ENCODE assay signal across 9 cellular contexts in the genomic region with DNA sequence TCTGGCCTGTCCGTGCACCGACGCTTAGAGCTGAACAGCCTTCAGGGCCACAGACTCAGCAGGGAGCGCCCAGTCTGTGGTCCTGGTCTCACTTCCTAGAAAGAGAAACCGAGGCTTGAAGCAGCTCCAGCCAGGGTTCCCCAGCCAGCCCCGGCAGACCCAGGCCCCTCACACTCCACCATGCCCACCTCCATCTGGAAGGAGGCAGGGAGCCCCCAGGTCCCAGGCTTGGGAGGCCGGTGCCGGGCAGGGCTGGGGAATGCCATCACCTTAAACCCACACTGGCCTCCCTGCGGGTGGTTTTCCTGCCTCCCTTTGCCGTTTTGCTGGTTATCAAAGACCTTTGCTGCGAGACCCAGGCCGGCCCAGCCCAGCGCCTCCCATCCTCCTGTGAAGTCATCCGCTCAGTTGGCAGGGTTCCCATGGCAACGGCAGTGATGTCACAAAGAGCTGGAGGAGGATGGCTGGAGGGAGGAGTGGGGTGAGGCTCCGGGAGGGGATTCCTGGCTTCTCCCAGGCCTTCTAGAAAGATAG. TPM values are rescaled to one million over a fixed set of nuclear protein-coding genes. Genes with fewer than 3 reads are reported as not detected.
A peak's percentile ranks its signal among the peaks of the same experiment; 100 is the strongest.
DNase-seq lines count a peak whose midpoint lies in the region; ATAC-seq, FAIRE-seq and TF ChIP-seq lines count a peak whose summit lies in the region.
"Had no signal": no experiment of that assay in that cellular context is flagged by ENCODE, and none has a peak within 500 bp of the region (broad histone marks: within the 10 kb centered on the region; RNA-seq: fewer than 3 reads in every experiment).

No MANE protein-coding gene starts in this region.

- in situ Hi-C loops in HepG2 (cut with HindIII; ENCODE audit: extremely low pct_ligation_motif_present, low pct_unique_long_range_greater_than_20kb): loop anchor here (10.0 kb wide), 1 partner anchor 59 kb away; no protein-coding TSS in a partner anchor

- no peak for FAIRE-seq in HepG2 (lab: Jason Lieb, UNC)

- H3K4me1 ChIP-seq in hepatocyte (ENCODE audit: insufficient read depth) (no peaks in the 10 kb centered on the region), HepG2 (ENCODE audit: insufficient read depth, low read length) (no peaks in the 10 kb centered on the region)

- H3K36me3 ChIP-seq in hepatocyte (replicated peaks; ENCODE audit: insufficient read depth, low read depth) (no peaks in the 10 kb centered on the region), HepG2 (replicated peaks in 1 of 2; ENCODE audit: control insufficient read depth in 1 of 2, insufficient read depth in 2 of 2, low read length in 2 of 2) (no peaks in the 10 kb centered on the region)

- no peak for TF ChIP-seq RAD21 in HepG2 (CRISPR knock-in tag; IDR thresholded peaks at IDR 0.05)

- no peak for TF ChIP-seq POLR2A in HepG2 (IDR thresholded peaks at IDR 0.05; ENCODE audit: insufficient read depth in 1 of 2, low read depth in 2 of 2, low read length in 2 of 2)

- BruUV-seq in HepG2 (replicated peaks; lab: Mats Ljungman, UMichigan): no TSS peak

- 74% methylated on average over 16 of the region's 16 CpGs for WGBS in hepatocyte (ENCODE audit: low lambda C conversion rate, missing lambda C conversion rate)
- 54% methylated on average over 10 of the region's 16 CpGs for WGBS in HepG2 (ENCODE audit: low lambda C conversion rate)

- TF ChIP-seq EP300 in HepG2 (IDR thresholded peaks at IDR 0.05; ENCODE audit: low read depth in 2 of 2, low read length in 2 of 2) (no peak), HepG2 (CRISPR knock-in tag; IDR thresholded peaks at IDR 0.05; ENCODE audit: borderline replicate concordance) (no peak)

- peak; percentile 55 for DNase-seq in NCI-H748 (lab: John Stamatoyannopoulos, UW; ENCODE audit: unreplicated experiment)
- no peak for DNase-seq in NCI-H748 treated with DMSO at 0.1 percent for 48 hours (lab: John Stamatoyannopoulos, UW)
- peak; percentile 12 for DNase-seq in T1000 (lab: John Stamatoyannopoulos, UW)
- peak; percentile 71 for DNase-seq in hepatocyte (ENCODE audit: low spot score)
- DNase-seq in substantia nigra (lab: John Stamatoyannopoulos, UW): peak in 26 of 49 donors; percentile 2 to 75 (median 28)
- DNase-seq in HepG2 (ENCODE audit: low spot score): no peak
- DNase-seq: MM.1S had no signal

- POLR2A ChIA-PET in HepG2 (lab: Yijun Ruan, JAX): no interaction called here

- H3K27ac ChIP-seq in hepatocyte: no peak overlapping the region
- peak overlapping the region; percentile 36 for H3K27ac ChIP-seq in substantia nigra (ENCODE audit: low read depth, low read length, poor library complexity, severe bottlenecking)
- no peak overlapping the region for H3K27ac ChIP-seq in HepG2 (ENCODE audit: extremely low read length, insufficient read depth, low read length)

- H3K9me2 ChIP-seq in hepatocyte (replicated peaks; ENCODE audit: insufficient read depth): no peaks in the 10 kb centered on the region

- intact Hi-C loops in HepG2 (cut with micrococcal nuclease; ENCODE audit: unreplicated experiment): no loop called here

- TF ChIP-seq CTCF in hepatocyte (IDR thresholded peaks at IDR 0.05; ENCODE audit: poor library complexity) (no peak), HepG2 (CRISPR knock-in tag; IDR thresholded peaks at IDR 0.05) (no peak)

- H3K4me2 ChIP-seq in hepatocyte: no peak overlapping the region
- no peak overlapping the region for H3K4me2 ChIP-seq in HepG2 (ENCODE audit: low read depth, low read length)

- no peaks in the 10 kb centered on the region for H3K27me3 ChIP-seq in hepatocyte
- peaks cover 3 to 20% of the 10 kb centered on the region in 2 experiments; a peak in 2 of 5 replicates for H3K27me3 ChIP-seq in HepG2 (ENCODE audit: control insufficient read depth in 1 of 2, insufficient read depth in 2 of 2, low read length in 2 of 2)

- no peaks in the 10 kb centered on the region for H4K20me1 ChIP-seq in hepatocyte (ENCODE audit: insufficient read depth, poor library complexity, severe bottlenecking)
- H4K20me1 ChIP-seq in HepG2 (ENCODE audit: insufficient read depth, low read length): no peaks in the 10 kb centered on the region

- H2AFZ ChIP-seq in hepatocyte: no peak overlapping the region
- no peak overlapping the region for H2AFZ ChIP-seq in HepG2 (ENCODE audit: low read length)

- ATAC-seq in HepG2 (no peak; the same call in 1 of the 3 replicates), HG03139 (IDR thresholded peaks at IDR 0.05; ENCODE audit: unreplicated experiment) (no peak), GM18519 (IDR thresholded peaks at IDR 0.05; ENCODE audit: low FRiP score, unreplicated experiment) (no peak)

- H3K9ac ChIP-seq in HepG2 (ENCODE audit: insufficient read depth, low read depth, low read length): no peak overlapping the region

- H3K79me2 ChIP-seq in hepatocyte: no peaks in the 10 kb centered on the region
- no peaks in the 10 kb centered on the region for H3K79me2 ChIP-seq in HepG2 (ENCODE audit: insufficient read depth, low read length)

- H3K9me3 ChIP-seq in hepatocyte (ENCODE audit: low read depth) (no peaks in the 10 kb centered on the region), HepG2 (ENCODE audit: low read length) (no peaks in the 10 kb centered on the region)

- H3K4me3 ChIP-seq in hepatocyte: no peak overlapping the region
- no peak overlapping the region for H3K4me3 ChIP-seq in HepG2 (replicated peaks in 1 of 3; ENCODE audit: insufficient read depth in 1 of 3, low read depth in 2 of 3, low read length in 3 of 3)

- CTCF ChIA-PET in HepG2 (lab: Yijun Ruan, JAX; ENCODE audit: low intra/inter-chr PET ratio, low total read pairs): no interaction called here

TF ChIP-seq in HepG2, 621 proteins besides CTCF, POLR2A, EP300 and RAD21 (continues in another document):
- TF ChIP-seq, protein P1, sequence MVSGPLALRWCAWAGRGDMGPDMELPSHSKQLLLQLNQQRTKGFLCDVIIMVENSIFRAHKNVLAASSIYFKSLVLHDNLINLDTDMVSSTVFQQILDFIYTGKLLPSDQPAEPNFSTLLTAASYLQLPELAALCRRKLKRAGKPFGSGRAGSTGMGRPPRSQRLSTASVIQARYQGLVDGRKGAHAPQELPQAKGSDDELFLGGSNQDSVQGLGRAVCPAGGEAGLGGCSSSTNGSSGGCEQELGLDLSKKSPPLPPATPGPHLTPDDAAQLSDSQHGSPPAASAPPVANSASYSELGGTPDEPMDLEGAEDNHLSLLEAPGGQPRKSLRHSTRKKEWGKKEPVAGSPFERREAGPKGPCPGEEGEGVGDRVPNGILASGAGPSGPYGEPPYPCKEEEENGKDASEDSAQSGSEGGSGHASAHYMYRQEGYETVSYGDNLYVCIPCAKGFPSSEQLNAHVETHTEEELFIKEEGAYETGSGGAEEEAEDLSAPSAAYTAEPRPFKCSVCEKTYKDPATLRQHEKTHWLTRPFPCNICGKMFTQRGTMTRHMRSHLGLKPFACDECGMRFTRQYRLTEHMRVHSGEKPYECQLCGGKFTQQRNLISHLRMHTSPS (CRISPR knock-in tag; IDR thresholded peaks at IDR 0.05; ENCODE audit: low read depth): no peak
- no peak for TF ChIP-seq KMT2B (CRISPR knock-in tag; IDR thresholded peaks at IDR 0.05)
- no peak for TF ChIP-seq HNRNPL (IDR thresholded peaks at IDR 0.05; ENCODE audit: low read depth, low read length)
- TF ChIP-seq, protein P2, sequence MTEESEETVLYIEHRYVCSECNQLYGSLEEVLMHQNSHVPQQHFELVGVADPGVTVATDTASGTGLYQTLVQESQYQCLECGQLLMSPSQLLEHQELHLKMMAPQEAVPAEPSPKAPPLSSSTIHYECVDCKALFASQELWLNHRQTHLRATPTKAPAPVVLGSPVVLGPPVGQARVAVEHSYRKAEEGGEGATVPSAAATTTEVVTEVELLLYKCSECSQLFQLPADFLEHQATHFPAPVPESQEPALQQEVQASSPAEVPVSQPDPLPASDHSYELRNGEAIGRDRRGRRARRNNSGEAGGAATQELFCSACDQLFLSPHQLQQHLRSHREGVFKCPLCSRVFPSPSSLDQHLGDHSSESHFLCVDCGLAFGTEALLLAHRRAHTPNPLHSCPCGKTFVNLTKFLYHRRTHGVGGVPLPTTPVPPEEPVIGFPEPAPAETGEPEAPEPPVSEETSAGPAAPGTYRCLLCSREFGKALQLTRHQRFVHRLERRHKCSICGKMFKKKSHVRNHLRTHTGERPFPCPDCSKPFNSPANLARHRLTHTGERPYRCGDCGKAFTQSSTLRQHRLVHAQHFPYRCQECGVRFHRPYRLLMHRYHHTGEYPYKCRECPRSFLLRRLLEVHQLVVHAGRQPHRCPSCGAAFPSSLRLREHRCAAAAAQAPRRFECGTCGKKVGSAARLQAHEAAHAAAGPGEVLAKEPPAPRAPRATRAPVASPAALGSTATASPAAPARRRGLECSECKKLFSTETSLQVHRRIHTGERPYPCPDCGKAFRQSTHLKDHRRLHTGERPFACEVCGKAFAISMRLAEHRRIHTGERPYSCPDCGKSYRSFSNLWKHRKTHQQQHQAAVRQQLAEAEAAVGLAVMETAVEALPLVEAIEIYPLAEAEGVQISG (CRISPR knock-in tag; IDR thresholded peaks at IDR 0.05): no peak
- TF ChIP-seq ZNF10 (CRISPR knock-in tag; IDR thresholded peaks at IDR 0.05; ENCODE audit: borderline replicate concordance, low read depth): no peak
- no peak for TF ChIP-seq POLR2G (IDR thresholded peaks at IDR 0.05; ENCODE audit: low read depth, low read length)

RNA-seq across cellular contexts. Expression of a gene that starts 24.0 kb away (rescaled TPM):
- total RNA-seq in hepatocyte (2.9 and 3.6 TPM in 2 replicates), HepG2 (2016; rRNA removed; fragmentation: Illumina TruSeq; extraction: Trizol) (0.13 and 0.18 TPM in 2 replicates)
- polyA plus RNA-seq in hepatocyte (1.3 and 5.5 TPM in 2 replicates), HepG2 (2011; rRNA removed) (0.13 and 1.5 TPM in 2 replicates)
- total RNA-seq in HepG2 (2016; cell fraction: cytosol; rRNA removed; fragmentation: Illumina TruSeq; extraction: Trizol; ENCODE audit: low read depth): 0.10 TPM in 1 of 2 replicates, not detected in the other
- total RNA-seq in HepG2 (2016; cell fraction: insoluble cytoplasmic fraction; rRNA removed; fragmentation: Illumina TruSeq; extraction: Trizol): 0.21 and 0.28 TPM in 2 replicates
- 0.10 and 0.12 TPM in 2 replicates for total RNA-seq in HepG2 (2016; cell fraction: membrane; rRNA removed; fragmentation: Illumina TruSeq; extraction: Trizol)
- total RNA-seq in HepG2 (2016; cell fraction: nucleus; rRNA removed; fragmentation: Illumina TruSeq; extraction: Trizol): 0.13 and 0.19 TPM in 2 replicates
- polyA plus RNA-seq in HepG2 (2011; cell fraction: cytosol; rRNA removed): 0.32 and 1.0 TPM in 2 replicates
- polyA plus RNA-seq in HepG2 (2011; cell fraction: nucleus; rRNA removed): 0.48 and 1.6 TPM in 2 replicates
- 0.28 and 1.0 TPM in 2 replicates for polyA plus RNA-seq in HepG2 (2012)
- polyA plus RNA-seq in HepG2 (2016; cell fraction: cytosol; fragmentation: Illumina TruSeq; extraction: Trizol; ENCODE audit: low read depth): 0.03 and 0.05 TPM in 2 replicates
- 0.22 and 0.29 TPM in 2 replicates for polyA plus RNA-seq in HepG2 (2016; cell fraction: insoluble cytoplasmic fraction; fragmentation: Illumina TruSeq; extraction: Trizol; ENCODE audit: low read depth)
- 0.09 and 0.12 TPM in 2 replicates for polyA plus RNA-seq in HepG2 (2016; cell fraction: membrane; fragmentation: Illumina TruSeq; extraction: Trizol; ENCODE audit: low read depth)
- polyA plus RNA-seq in HepG2 (2016; cell fraction: nucleus; fragmentation: Illumina TruSeq; extraction: Trizol; ENCODE audit: insufficient read depth, low read depth): 0.27 and 0.31 TPM in 2 replicates
- polyA minus RNA-seq in HepG2 (2011; rRNA and poly(A)+ RNA removed; ENCODE audit: low replicate concordance): 0.21 and 0.50 TPM in 2 replicates
- polyA minus RNA-seq in HepG2 (2011; cell fraction: cytosol; rRNA and poly(A)+ RNA removed): 0.18 and 1.1 TPM in 2 replicates
- polyA minus RNA-seq in HepG2 (2011; cell fraction: nucleus; rRNA and poly(A)+ RNA removed): 0.13 and 0.50 TPM in 2 replicates

Comparison
In these comparisons a context has a peak if more than half of its experiments do, and no peak if none do; other contexts are left out.
1. DNase-seq: peak in NCI-H748 (single experiment), T1000 (single experiment), hepatocyte (single experiment) and substantia nigra (26 of 49); none in NCI-H748 treated with DMSO at 0.1 percent for 48 hours (single experiment) and HepG2 (single experiment).